ENCODE assay signal across 24 cellular contexts in genomic region chr7:117412390-117412789, GRCh38. TPM values are rescaled to one million over a fixed set of nuclear protein-coding genes. Genes with fewer than 3 reads are reported as not detected.
"Had no signal": no experiment of that assay in that cellular context is flagged by ENCODE, and none has a peak within 500 bp of the region (broad histone marks: within the 10 kb centered on the region; RNA-seq: fewer than 3 reads in every experiment).

No MANE protein-coding gene starts in this region.

- H3K36me3 ChIP-seq: SJCRH30 had no signal

- H3K9me3 ChIP-seq: SJCRH30 had no signal

- H3K4me1 ChIP-seq: SJCRH30 had no signal

- H3K4me3 ChIP-seq: SJCRH30 had no signal

- ATAC-seq: Panc1, PC-3 had no signal

- H3K27me3 ChIP-seq: SJCRH30 had no signal

- DNase-seq: KBM-7; MV-4-11; NCI-H1048; NCI-H1105; NCI-H1436 treated with DMSO at 0.1 percent for 48 hours; NCI-H1694; NCI-H187 treated with DMSO at 0.1 percent for 48 hours; NCI-H2029 treated with DMSO at 0.1 percent for 48 hours; NCI-H2171 treated with DMSO at 0.1 percent for 48 hours; NCI-H345; NCI-H446 treated with DMSO at 0.1 percent for 48 hours; NCI-H510A treated with DMSO at 0.1 percent for 48 hours; NCI-H526; NCI-H82; NK-92 treated with Interleukin-12 subunit alpha and Interleukin-12 subunit beta, amount 100 ng/mL, for 24 hours; PC-3; SHP77 treated with DMSO at 0.1 percent for 48 hours; SJCRH30 had no signal

- H3K27ac ChIP-seq: RWPE1, SJCRH30 had no signal

RNA-seq across cellular contexts. Expression of gene ASZ1, which starts 14.9 kb away (rescaled TPM):
- total RNA-seq: HT-29, LHCN-M2, MCF 10A, OCI-LY7, PC-3, SJCRH30 had no signal
